In genomic region chr10:79241990-79242619, GRCh38 we compare ENCODE assay signal across 8 cellular contexts.
A peak's percentile ranks its signal among the peaks of the same experiment; 100 is the strongest.
DNase-seq lines count a peak whose midpoint lies in the region; ATAC-seq and TF ChIP-seq lines count a peak whose summit lies in the region.

No MANE protein-coding gene starts in this region.

- H3K9me3 ChIP-seq in PC-9 (ENCODE audit: insufficient read depth, low read depth): no peaks in the 10 kb centered on the region
- H3K9me3 ChIP-seq in ascending aorta: no peaks in the 10 kb centered on the region
- no peaks in the 10 kb centered on the region for H3K9me3 ChIP-seq in iPS DF 6.9 (ENCODE audit: control insufficient read depth, insufficient read depth, low read length)
- H3K9me3 ChIP-seq in skeletal muscle tissue (ENCODE audit: control insufficient read depth in 3 of 3, low read length in 3 of 3): no peaks in the 10 kb centered on the region

- H3K9ac ChIP-seq in skeletal muscle tissue (ENCODE audit: low read depth in 1 of 3, low read length in 3 of 3): peak overlapping the region; percentile 43 to 70 (median 69)

- TF ChIP-seq CTCF in HFF-Myc (IDR thresholded peaks at IDR 0.05; ENCODE audit: low read depth, low read length, missing control alignments): no peak
- no peak for TF ChIP-seq CTCF in PC-9 (conservative IDR thresholded peaks at IDR 0.05)
- no peak for TF ChIP-seq CTCF in ascending aorta (IDR thresholded peaks at IDR 0.05)

- peak; percentile 93 for DNase-seq in GM03348 (ENCODE audit: low spot score)
- no peak for DNase-seq in HFF-Myc (ENCODE audit: extremely low read depth, low read depth)
- DNase-seq in PC-9: peak in 1 of 2 experiments; percentile 70
- peak in 1 of 2 donors; percentile 83 for DNase-seq in ascending aorta (ENCODE audit: low spot score in 2 of 2)
- DNase-seq in iPS DF 6.9 (ENCODE audit: low read depth, low spot score): no peak
- no peak for DNase-seq in OCI-M2 (lab: John Stamatoyannopoulos, UW; ENCODE audit: unreplicated experiment)

- H3K36me3 ChIP-seq in PC-9 (ENCODE audit: low read depth) (no peaks in the 10 kb centered on the region), ascending aorta (no peaks in the 10 kb centered on the region), iPS DF 6.9 (ENCODE audit: control insufficient read depth, insufficient read depth, low read length) (no peaks in the 10 kb centered on the region), skeletal muscle tissue (ENCODE audit: control insufficient read depth in 3 of 3, insufficient read depth in 3 of 3, low read length in 3 of 3) (peaks cover 0 to 5% (median 0%) of the 10 kb centered on the region in 3 donors)

- POLR2A ChIA-PET in PC-9 (lab: Charles Lee; ENCODE audit: unreplicated experiment): interaction anchor here (0.7 kb wide), 1 partner anchor 273 kb away, joined by 15 read pairs; no protein-coding TSS in a partner anchor

- no peaks in the 10 kb centered on the region; the same call in none of the 2 replicates for H4K20me1 ChIP-seq in PC-9 (ENCODE audit: insufficient read depth)

- H3K9me2 ChIP-seq in PC-9 (ENCODE audit: insufficient read depth): no peaks in the 10 kb centered on the region

- BruUV-seq in PC-9 (replicated peaks; lab: Mats Ljungman, UMichigan): TSS peak; percentile 33

- WGBS in iPS DF 6.9 (ENCODE audit: insufficient coverage, insufficient read length): no CpG with 5 or more reads among the region's 36 CpGs

- peaks cover 38% of the 10 kb centered on the region for H3K4me1 ChIP-seq in PC-9 (replicated peaks; ENCODE audit: insufficient read depth)
- H3K4me1 ChIP-seq in ascending aorta: peaks cover 22 to 47% of the 10 kb centered on the region in 2 donors
- peaks cover 13% of the 10 kb centered on the region for H3K4me1 ChIP-seq in iPS DF 6.9 (ENCODE audit: control insufficient read depth, insufficient read depth, low read length)
- peaks cover 69 to 73% (median 72%) of the 10 kb centered on the region in 3 donors for H3K4me1 ChIP-seq in skeletal muscle tissue (ENCODE audit: control insufficient read depth in 3 of 3, insufficient read depth in 3 of 3, low read length in 3 of 3)

- ATAC-seq in GM18511 (IDR thresholded peaks at IDR 0.05; ENCODE audit: unreplicated experiment): no peak

- intact Hi-C loops in PC-9 (cut with micrococcal nuclease; ENCODE audit: unreplicated experiment): loop anchor here (2.0 kb wide), 3 partner anchors 23 to 57 kb away; no protein-coding TSS in a partner anchor
- intact Hi-C loops in ascending aorta (cut with DNase I): loop anchor here (10.0 kb wide), 1 partner anchor 203 kb away; the partner anchor contains the start of gene ZCCHC24

- H3K27me3 ChIP-seq in PC-9 (ENCODE audit: insufficient read depth, low read depth) (no peaks in the 10 kb centered on the region), ascending aorta (no peaks in the 10 kb centered on the region), iPS DF 6.9 (ENCODE audit: control insufficient read depth, insufficient read depth, low read length) (peaks cover 45% of the 10 kb centered on the region), skeletal muscle tissue (ENCODE audit: control insufficient read depth in 3 of 3, insufficient read depth in 3 of 3, low read length in 3 of 3) (no peaks in the 10 kb centered on the region)

- CTCF ChIA-PET in PC-9 (lab: Charles Lee): interaction anchor here (0.5 kb wide), 1 partner anchor 21 kb away, joined by 3 read pairs; no protein-coding TSS in a partner anchor

- H3K27ac ChIP-seq in PC-9: peak overlapping the region; percentile 31; the same call in 1 of the 2 replicates
- peak overlapping the region; percentile 66 to 96 for H3K27ac ChIP-seq in ascending aorta
- no peak overlapping the region for H3K27ac ChIP-seq in iPS DF 6.9 (ENCODE audit: low read length)
- peak overlapping the region; percentile 72 for H3K27ac ChIP-seq in skeletal muscle tissue (ENCODE audit: low read depth, low read length)

- peak overlapping the region; percentile 43 for H3K4me3 ChIP-seq in HFF-Myc (replicated peaks; ENCODE audit: low read depth, low read length)
- peak overlapping the region; percentile 66 for H3K4me3 ChIP-seq in PC-9
- peak overlapping the region; percentile 81 to 82 for H3K4me3 ChIP-seq in ascending aorta
- peak overlapping the region; percentile 48; the same call in 1 of the 2 replicates for H3K4me3 ChIP-seq in iPS DF 6.9 (ENCODE audit: low read length)
- peak overlapping the region; percentile 23 to 67 (median 46) for H3K4me3 ChIP-seq in skeletal muscle tissue (ENCODE audit: low read length in 3 of 3)

- peaks cover 35% of the 10 kb centered on the region for H3F3A ChIP-seq in PC-9 (ENCODE audit: insufficient read depth, low read depth)

- peak overlapping the region; percentile 76 for H3K4me2 ChIP-seq in PC-9

- H2AFZ ChIP-seq in PC-9: no peak overlapping the region

- H3K79me2 ChIP-seq in PC-9 (ENCODE audit: low read depth): peaks cover 15% of the 10 kb centered on the region; the same call in 1 of the 2 replicates
